Comparison of ENCODE assay signal across 8 cellular contexts in genomic region chr12:125983094-125983783, GRCh38.
DNase-seq lines count a peak whose midpoint lies in the region; ATAC-seq, FAIRE-seq and TF ChIP-seq lines count a peak whose summit lies in the region.

No MANE protein-coding gene starts in this region.

- no peak for TF ChIP-seq POLR2A in GM12891 (IDR thresholded peaks at IDR 0.05; ENCODE audit: low read depth, low read length)

- no peaks in the 10 kb centered on the region for H4K20me1 ChIP-seq in neural progenitor cell (ENCODE audit: low read depth)

- H3K4me1 ChIP-seq in neural progenitor cell = peaks cover 7% of the 10 kb centered on the region

- no peaks in the 10 kb centered on the region for H3K36me3 Mint-ChIP-seq in neural progenitor cell
- H3K36me3 Mint-ChIP-seq in activated CD8-positive, alpha-beta memory T cell treated with anti-CD3 and anti-CD28 coated beads, Interleukin-2, amount 10 ng/mL, durations not matched to agents 7 days and 5 days = no peaks in the 10 kb centered on the region

- CTCF ChIA-PET in activated CD8-positive, alpha-beta memory T cell treated with anti-CD3 and anti-CD28 coated beads, Interleukin-2, amount 10 ng/mL, durations not matched to agents 7 days and 5 days (lab: Charles Lee) = no interaction called here

- no peak overlapping the region for H3K9ac ChIP-seq in neural progenitor cell

- H3K27ac Mint-ChIP-seq in neural progenitor cell = peak overlapping the region; percentile 69
- no peak overlapping the region for H3K27ac Mint-ChIP-seq in activated CD8-positive, alpha-beta memory T cell treated with anti-CD3 and anti-CD28 coated beads, Interleukin-2, amount 10 ng/mL, durations not matched to agents 7 days and 5 days

- peak overlapping the region; percentile 93 for H3K4me3 Mint-ChIP-seq in neural progenitor cell
- no peak overlapping the region for H3K4me3 Mint-ChIP-seq in activated CD8-positive, alpha-beta memory T cell treated with anti-CD3 and anti-CD28 coated beads, Interleukin-2, amount 10 ng/mL, durations not matched to agents 7 days and 5 days

- no peak for ATAC-seq in activated CD8-positive, alpha-beta memory T cell treated with anti-CD3 and anti-CD28 coated beads, Interleukin-2, amount 10 ng/mL, durations not matched to agents 7 days and 5 days
- ATAC-seq in HG03354 (IDR thresholded peaks at IDR 0.05; ENCODE audit: poor library complexity, severe bottlenecking, unreplicated experiment) = no peak

- H3K9me3 Mint-ChIP-seq in neural progenitor cell = no peaks in the 10 kb centered on the region
- H3K9me3 Mint-ChIP-seq in activated CD8-positive, alpha-beta memory T cell treated with anti-CD3 and anti-CD28 coated beads, Interleukin-2, amount 10 ng/mL, durations not matched to agents 7 days and 5 days (ENCODE audit: low read depth) = peaks cover 5% of the 10 kb centered on the region

- H3K4me1 Mint-ChIP-seq in neural progenitor cell = peaks cover 17% of the 10 kb centered on the region
- no peaks in the 10 kb centered on the region for H3K4me1 Mint-ChIP-seq in activated CD8-positive, alpha-beta memory T cell treated with anti-CD3 and anti-CD28 coated beads, Interleukin-2, amount 10 ng/mL, durations not matched to agents 7 days and 5 days

- H3K4me2 ChIP-seq in neural progenitor cell = peak overlapping the region; percentile 83

- TF ChIP-seq CTCF in fibroblast of villous mesenchyme (IDR thresholded peaks at IDR 0.05; ENCODE audit: insufficient read depth, low read depth, low read length) = no peak
- peak; percentile 7 for TF ChIP-seq CTCF in neural progenitor cell (IDR thresholded peaks at IDR 0.05)

- H3K27ac ChIP-seq in neural progenitor cell = peak overlapping the region; percentile 85

- no peaks in the 10 kb centered on the region for H3K36me3 ChIP-seq in neural progenitor cell

- H3K4me3 ChIP-seq in fibroblast of villous mesenchyme (ENCODE audit: low read depth, low read length) = peak overlapping the region; percentile 48
- peak overlapping the region; percentile 65 for H3K4me3 ChIP-seq in neural progenitor cell

- no peaks in the 10 kb centered on the region for H3K9me3 ChIP-seq in neural progenitor cell (ENCODE audit: low read depth)

- no peaks in the 10 kb centered on the region for H3K79me2 ChIP-seq in neural progenitor cell (ENCODE audit: low read depth)

- H3K27me3 ChIP-seq in neural progenitor cell = no peaks in the 10 kb centered on the region

- no peak for FAIRE-seq in GM12891 (lab: Jason Lieb, UNC)

- peaks cover 2% of the 10 kb centered on the region for H3K27me3 Mint-ChIP-seq in neural progenitor cell (ENCODE audit: insufficient read depth, low read depth)
- H3K27me3 Mint-ChIP-seq in activated CD8-positive, alpha-beta memory T cell treated with anti-CD3 and anti-CD28 coated beads, Interleukin-2, amount 10 ng/mL, durations not matched to agents 7 days and 5 days = no peaks in the 10 kb centered on the region

- DNase-seq in DMS153 treated with DMSO at 0.1 percent for 48 hours (lab: John Stamatoyannopoulos, UW; ENCODE audit: unreplicated experiment) (peak; percentile 76), NCI-H82 treated with DMSO at 0.1 percent for 48 hours (lab: John Stamatoyannopoulos, UW; ENCODE audit: unreplicated experiment) (peak; percentile 28), fibroblast of villous mesenchyme (ENCODE audit: low read depth) (peak; percentile 69), neural progenitor cell (ENCODE audit: low spot score) (peak; percentile 97), RKO (ENCODE audit: low spot score) (no peak), GM12891 (ENCODE audit: insufficient read length, low spot score) (no peak)
- DNase-seq in activated CD8-positive, alpha-beta memory T cell treated with anti-CD3 and anti-CD28 coated beads, Interleukin-2, amount 10 ng/mL, durations not matched to agents 7 days and 5 days = no peak

- H3F3A ChIP-seq in neural progenitor cell (ENCODE audit: low read depth) = peaks cover 25% of the 10 kb centered on the region

- peak overlapping the region; percentile 84 for H2AFZ ChIP-seq in neural progenitor cell (replicated peaks)

TF ChIP-seq in GM12891, 5 proteins besides CTCF, POLR2A, EP300 and RAD21:
- no peak for TF ChIP-seq PAX5 (IDR thresholded peaks at IDR 0.05; ENCODE audit: insufficient read depth, low read length, severe bottlenecking)
- TF ChIP-seq SPI1 (IDR thresholded peaks at IDR 0.05; ENCODE audit: low read depth, low read length) = no peak

Comparison
In these comparisons a context has a peak if more than half of its experiments do, and no peak if none do; other contexts are left out.
1. DNase-seq: peak in DMS153 treated with DMSO at 0.1 percent for 48 hours (single experiment), NCI-H82 treated with DMSO at 0.1 percent for 48 hours (single experiment), fibroblast of villous mesenchyme (single experiment) and neural progenitor cell (single experiment); none in activated CD8-positive, alpha-beta memory T cell treated with anti-CD3 and anti-CD28 coated beads, Interleukin-2, amount 10 ng/mL, durations not matched to agents 7 days and 5 days (single experiment), RKO (single experiment) and GM12891 (single experiment).